In genomic region chr1:153568367-153569099, GRCh38 we compare ENCODE assay signal across 1 cellular context.
A peak's percentile ranks its signal among the peaks of the same experiment; 100 is the strongest.
TF ChIP-seq lines count a peak whose summit lies in the region.

No MANE protein-coding gene starts in this region.

TF ChIP-seq in K562, 482 proteins besides CTCF, POLR2A, EP300 and RAD21 (continues in another document):
- TF ChIP-seq E2F8 (IDR thresholded peaks at IDR 0.05; ENCODE audit: low read depth, partially characterized antibody) (peak; percentile 29), KAT2B (IDR thresholded peaks at IDR 0.05; ENCODE audit: low read depth, low read length) (no peak), ZNF668 (CRISPR knock-in tag; IDR thresholded peaks at IDR 0.05) (no peak), STAG1 (CRISPR knock-in tag; IDR thresholded peaks at IDR 0.05; ENCODE audit: borderline replicate concordance) (peak; percentile 51; the same call in 1 of the 2 replicates), RNF2 (IDR thresholded peaks at IDR 0.05) (peak; percentile 31; the same call in 1 of the 2 replicates), ZFP91 (CRISPR knock-in tag; IDR thresholded peaks at IDR 0.05) (no peak), PCBP1 (IDR thresholded peaks at IDR 0.05; ENCODE audit: low read depth, low read length, poor library complexity, severe bottlenecking) (no peak), ZNF232 (CRISPR knock-in tag; IDR thresholded peaks at IDR 0.05) (no peak), SAP30 (IDR thresholded peaks at IDR 0.05; ENCODE audit: borderline replicate concordance, insufficient read depth, low read depth, low read length, poor library complexity, severe bottlenecking) (no peak), PML (IDR thresholded peaks at IDR 0.05; ENCODE audit: low read length) (no peak), DPF2 (IDR thresholded peaks at IDR 0.05) (peak; percentile 34), ZNF644 (tag; IDR thresholded peaks at IDR 0.05; ENCODE audit: low read depth) (no peak), CREM (IDR thresholded peaks at IDR 0.05; ENCODE audit: low read depth) (peak; percentile 94), FOXA1 (IDR thresholded peaks at IDR 0.05; ENCODE audit: borderline replicate concordance) (no peak), ZNF316 (IDR thresholded peaks at IDR 0.05) (peak; percentile 6; the same call in 1 of the 2 replicates), SOX6 (IDR thresholded peaks at IDR 0.05) (peak; percentile 39; the same call in 1 of the 2 replicates), NCOA2 (IDR thresholded peaks at IDR 0.05; ENCODE audit: partially characterized antibody in 2 of 2) (no peak), SMC3 (conservative IDR thresholded peaks at IDR 0.05; ENCODE audit: insufficient read depth, low read depth, low read length) (peak; percentile 98), BDP1 (IDR thresholded peaks at IDR 0.05; ENCODE audit: insufficient read depth, insufficient read length) (no peak), NFIC (IDR thresholded peaks at IDR 0.05) (peak; percentile 36; the same call in 1 of the 2 replicates), PPARD (CRISPR knock-in tag; IDR thresholded peaks at IDR 0.05) (no peak), ZNF695 (CRISPR knock-in tag; IDR thresholded peaks at IDR 0.05) (no peak), XRCC4 (IDR thresholded peaks at IDR 0.05; ENCODE audit: extremely low read depth, insufficient read depth, insufficient read length) (no peak), E2F1 (CRISPR knock-in tag; IDR thresholded peaks at IDR 0.05) (peak; percentile 58; the same call in 1 of the 2 replicates), ZNF551 (CRISPR knock-in tag; IDR thresholded peaks at IDR 0.05) (no peak), SMARCE1 (IDR thresholded peaks at IDR 0.05) (0 out of 2 replicates have a peak, but pooled peaks have one; percentile 18), SPI1 (IDR thresholded peaks at IDR 0.05; ENCODE audit: borderline replicate concordance, low read depth, low read length) (no peak), HMGN3 (IDR thresholded peaks at IDR 0.05; ENCODE audit: borderline replicate concordance, extremely low read depth, insufficient read length, low read depth, low read length) (no peak), ZNF133 (CRISPR knock-in tag; IDR thresholded peaks at IDR 0.05) (no peak), TBL1XR1 (IDR thresholded peaks at IDR 0.05; ENCODE audit: low read length in 2 of 2) (peak in 1 of 2 experiments; percentile 54; a peak in 2 of 4 replicates), PKNOX1 (IDR thresholded peaks at IDR 0.05) (peak; percentile 63), FOXK2 (conservative IDR thresholded peaks at IDR 0.05 in 1 of 2, IDR thresholded peaks at IDR 0.05 in 1 of 2; ENCODE audit: low read depth in 2 of 2) (peak; percentile 25 to 60; a peak in 1 of 4 replicates), ZNF324 (CRISPR knock-in tag; IDR thresholded peaks at IDR 0.05) (no peak), CBX3 (IDR thresholded peaks at IDR 0.05; ENCODE audit: borderline replicate concordance in 1 of 2, low read length in 2 of 2) (no peak; a peak in 1 of 3 replicates), CC2D1A (IDR thresholded peaks at IDR 0.05) (peak; percentile 89), ATF3 (IDR thresholded peaks at IDR 0.05) (peak; percentile 28; the same call in 1 of the 2 replicates), ATF3 (CRISPR knock-in tag; conservative IDR thresholded peaks at IDR 0.05) (peak; percentile 63; the same call in 1 of the 2 replicates), SUPT5H (IDR thresholded peaks at IDR 0.05) (no peak), PHF21A (IDR thresholded peaks at IDR 0.05; ENCODE audit: borderline replicate concordance, low read depth) (no peak), NR2C1 (IDR thresholded peaks at IDR 0.05) (no peak), NR2C1 (tag; IDR thresholded peaks at IDR 0.05) (no peak), GABPA (tag; conservative IDR thresholded peaks at IDR 0.05; ENCODE audit: low read depth) (no peak), ZFX (CRISPR knock-in tag; IDR thresholded peaks at IDR 0.05) (peak; percentile 43)
- TF ChIP-seq, protein P1, sequence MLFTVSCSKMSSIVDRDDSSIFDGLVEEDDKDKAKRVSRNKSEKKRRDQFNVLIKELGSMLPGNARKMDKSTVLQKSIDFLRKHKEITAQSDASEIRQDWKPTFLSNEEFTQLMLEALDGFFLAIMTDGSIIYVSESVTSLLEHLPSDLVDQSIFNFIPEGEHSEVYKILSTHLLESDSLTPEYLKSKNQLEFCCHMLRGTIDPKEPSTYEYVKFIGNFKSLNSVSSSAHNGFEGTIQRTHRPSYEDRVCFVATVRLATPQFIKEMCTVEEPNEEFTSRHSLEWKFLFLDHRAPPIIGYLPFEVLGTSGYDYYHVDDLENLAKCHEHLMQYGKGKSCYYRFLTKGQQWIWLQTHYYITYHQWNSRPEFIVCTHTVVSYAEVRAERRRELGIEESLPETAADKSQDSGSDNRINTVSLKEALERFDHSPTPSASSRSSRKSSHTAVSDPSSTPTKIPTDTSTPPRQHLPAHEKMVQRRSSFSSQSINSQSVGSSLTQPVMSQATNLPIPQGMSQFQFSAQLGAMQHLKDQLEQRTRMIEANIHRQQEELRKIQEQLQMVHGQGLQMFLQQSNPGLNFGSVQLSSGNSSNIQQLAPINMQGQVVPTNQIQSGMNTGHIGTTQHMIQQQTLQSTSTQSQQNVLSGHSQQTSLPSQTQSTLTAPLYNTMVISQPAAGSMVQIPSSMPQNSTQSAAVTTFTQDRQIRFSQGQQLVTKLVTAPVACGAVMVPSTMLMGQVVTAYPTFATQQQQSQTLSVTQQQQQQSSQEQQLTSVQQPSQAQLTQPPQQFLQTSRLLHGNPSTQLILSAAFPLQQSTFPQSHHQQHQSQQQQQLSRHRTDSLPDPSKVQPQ (CRISPR knock-in tag; IDR thresholded peaks at IDR 0.05; ENCODE audit: borderline replicate concordance): no peak
- TF ChIP-seq, protein P2, sequence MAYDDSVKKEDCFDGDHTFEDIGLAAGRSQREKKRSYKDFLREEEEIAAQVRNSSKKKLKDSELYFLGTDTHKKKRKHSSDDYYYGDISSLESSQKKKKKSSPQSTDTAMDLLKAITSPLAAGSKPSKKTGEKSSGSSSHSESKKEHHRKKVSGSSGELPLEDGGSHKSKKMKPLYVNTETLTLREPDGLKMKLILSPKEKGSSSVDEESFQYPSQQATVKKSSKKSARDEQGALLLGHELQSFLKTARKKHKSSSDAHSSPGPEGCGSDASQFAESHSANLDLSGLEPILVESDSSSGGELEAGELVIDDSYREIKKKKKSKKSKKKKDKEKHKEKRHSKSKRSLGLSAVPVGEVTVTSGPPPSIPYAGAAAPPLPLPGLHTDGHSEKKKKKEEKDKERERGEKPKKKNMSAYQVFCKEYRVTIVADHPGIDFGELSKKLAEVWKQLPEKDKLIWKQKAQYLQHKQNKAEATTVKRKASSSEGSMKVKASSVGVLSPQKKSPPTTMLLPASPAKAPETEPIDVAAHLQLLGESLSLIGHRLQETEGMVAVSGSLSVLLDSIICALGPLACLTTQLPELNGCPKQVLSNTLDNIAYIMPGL (CRISPR knock-in tag; IDR thresholded peaks at IDR 0.05): no peak; the same call in 1 of the 2 replicates
- TF ChIP-seq, protein P3, sequence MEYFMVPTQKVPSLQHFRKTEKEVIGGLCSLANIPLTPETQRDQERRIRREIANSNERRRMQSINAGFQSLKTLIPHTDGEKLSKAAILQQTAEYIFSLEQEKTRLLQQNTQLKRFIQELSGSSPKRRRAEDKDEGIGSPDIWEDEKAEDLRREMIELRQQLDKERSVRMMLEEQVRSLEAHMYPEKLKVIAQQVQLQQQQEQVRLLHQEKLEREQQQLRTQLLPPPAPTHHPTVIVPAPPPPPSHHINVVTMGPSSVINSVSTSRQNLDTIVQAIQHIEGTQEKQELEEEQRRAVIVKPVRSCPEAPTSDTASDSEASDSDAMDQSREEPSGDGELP (CRISPR knock-in tag; IDR thresholded peaks at IDR 0.05; ENCODE audit: borderline replicate concordance): peak; percentile 97
- TF ChIP-seq, protein P4, sequence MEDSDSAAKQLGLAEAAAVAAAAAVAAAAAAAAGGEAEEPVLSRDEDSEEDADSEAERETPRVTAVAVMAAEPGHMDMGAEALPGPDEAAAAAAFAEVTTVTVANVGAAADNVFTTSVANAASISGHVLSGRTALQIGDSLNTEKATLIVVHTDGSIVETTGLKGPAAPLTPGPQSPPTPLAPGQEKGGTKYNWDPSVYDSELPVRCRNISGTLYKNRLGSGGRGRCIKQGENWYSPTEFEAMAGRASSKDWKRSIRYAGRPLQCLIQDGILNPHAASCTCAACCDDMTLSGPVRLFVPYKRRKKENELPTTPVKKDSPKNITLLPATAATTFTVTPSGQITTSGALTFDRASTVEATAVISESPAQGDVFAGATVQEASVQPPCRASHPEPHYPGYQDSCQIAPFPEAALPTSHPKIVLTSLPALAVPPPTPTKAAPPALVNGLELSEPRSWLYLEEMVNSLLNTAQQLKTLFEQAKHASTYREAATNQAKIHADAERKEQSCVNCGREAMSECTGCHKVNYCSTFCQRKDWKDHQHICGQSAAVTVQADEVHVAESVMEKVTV (CRISPR knock-in tag; IDR thresholded peaks at IDR 0.05): peak; percentile 98
- TF ChIP-seq, protein P5, sequence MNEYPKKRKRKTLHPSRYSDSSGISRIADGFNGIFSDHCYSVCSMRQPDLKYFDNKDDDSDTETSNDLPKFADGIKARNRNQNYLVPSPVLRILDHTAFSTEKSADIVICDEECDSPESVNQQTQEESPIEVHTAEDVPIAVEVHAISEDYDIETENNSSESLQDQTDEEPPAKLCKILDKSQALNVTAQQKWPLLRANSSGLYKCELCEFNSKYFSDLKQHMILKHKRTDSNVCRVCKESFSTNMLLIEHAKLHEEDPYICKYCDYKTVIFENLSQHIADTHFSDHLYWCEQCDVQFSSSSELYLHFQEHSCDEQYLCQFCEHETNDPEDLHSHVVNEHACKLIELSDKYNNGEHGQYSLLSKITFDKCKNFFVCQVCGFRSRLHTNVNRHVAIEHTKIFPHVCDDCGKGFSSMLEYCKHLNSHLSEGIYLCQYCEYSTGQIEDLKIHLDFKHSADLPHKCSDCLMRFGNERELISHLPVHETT (CRISPR knock-in tag; conservative IDR thresholded peaks at IDR 0.05 in 1 of 2, IDR thresholded peaks at IDR 0.05 in 1 of 2): no peak; a peak in 1 of 4 replicates
- TF ChIP-seq, protein P6, sequence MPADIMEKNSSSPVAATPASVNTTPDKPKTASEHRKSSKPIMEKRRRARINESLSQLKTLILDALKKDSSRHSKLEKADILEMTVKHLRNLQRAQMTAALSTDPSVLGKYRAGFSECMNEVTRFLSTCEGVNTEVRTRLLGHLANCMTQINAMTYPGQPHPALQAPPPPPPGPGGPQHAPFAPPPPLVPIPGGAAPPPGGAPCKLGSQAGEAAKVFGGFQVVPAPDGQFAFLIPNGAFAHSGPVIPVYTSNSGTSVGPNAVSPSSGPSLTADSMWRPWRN (IDR thresholded peaks at IDR 0.05; ENCODE audit: low read depth): no peak
